10 cellular contexts compared by ENCODE assay signal in the genomic region with DNA sequence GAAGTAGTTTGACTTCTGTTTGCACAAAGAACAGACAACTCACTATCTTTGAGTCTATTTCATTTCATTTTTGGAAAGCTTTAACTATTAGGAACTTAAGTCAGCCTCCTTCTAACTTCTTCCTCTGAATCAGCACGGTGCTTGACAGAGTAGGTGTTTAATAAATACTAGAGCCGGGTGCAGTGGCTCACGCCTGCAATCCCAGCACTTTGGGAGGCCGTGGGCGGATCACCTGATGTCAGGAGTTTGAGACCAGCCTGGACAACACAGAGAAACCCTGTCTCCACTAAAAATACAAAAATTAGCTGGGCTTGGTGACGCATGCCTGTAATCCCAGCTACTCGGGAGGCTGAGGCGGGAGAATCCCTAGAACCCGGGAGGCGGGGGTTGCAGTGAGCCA. TPM values are rescaled to one million over a fixed set of nuclear protein-coding genes. Genes with fewer than 3 reads are reported as not detected.
DNase-seq lines count a peak whose midpoint lies in the region; ATAC-seq, FAIRE-seq and TF ChIP-seq lines count a peak whose summit lies in the region.
"Not testable (repeated sequence)": the region's sequence is repeated elsewhere in the genome, so short reads cannot be mapped to it uniquely, and the experiment has no call there.
"Had no signal": no experiment of that assay in that cellular context is flagged by ENCODE, and none has a peak within 500 bp of the region (broad histone marks: within the 10 kb centered on the region; RNA-seq: fewer than 3 reads in every experiment).

No MANE protein-coding gene starts in this region.

- H3K27me3 Mint-ChIP-seq in activated CD4-positive, alpha-beta T cell treated with anti-CD3 and anti-CD28 coated beads, Interleukin-2, amount 10 ng/mL, durations not matched to agents 24 days and 14 days; immature natural killer cell (ENCODE audit: low read depth in 3 of 3); stimulated activated naive CD8-positive, alpha-beta T cell treated with anti-CD3 and anti-CD28 coated beads, Interleukin-15, Interleukin-2, amounts not matched to agents 100 ng/mL and 50 ng/mL, for 24 hours: not testable (repeated sequence)

- H3K4me2 ChIP-seq in HCT116 (ENCODE audit: low read length); K562 (ENCODE audit: insufficient read depth, low read length): not testable (repeated sequence)

- not testable (repeated sequence) for H3K9me1 ChIP-seq in K562 (ENCODE audit: control insufficient read depth, insufficient read depth, low read length)

- not testable (repeated sequence) for TF ChIP-seq CTCF in HCT116 (IDR thresholded peaks at IDR 0.05 in 2 of 3, conservative IDR thresholded peaks at IDR 0.05 in 1 of 3; ENCODE audit: borderline replicate concordance in 1 of 3, insufficient read depth in 1 of 3, low read depth in 2 of 3, low read length in 2 of 3); K562 (IDR thresholded peaks at IDR 0.05 in 2 of 3, conservative IDR thresholded peaks at IDR 0.05 in 1 of 3; ENCODE audit: insufficient read depth in 2 of 3, low read depth in 1 of 3, low read length in 3 of 3); neutrophil (IDR thresholded peaks at IDR 0.05)

- not testable (repeated sequence) for H3K27ac ChIP-seq in HCT116 (ENCODE audit: low read depth, low read length); K562 (ENCODE audit: extremely low read depth, low read depth, low read length)
- H3K27ac ChIP-seq in neutrophil, result peak overlapping the region; percentile 21

- RAD21 ChIA-PET in HCT116 (lab: Charles Lee; ENCODE audit: low non-redundant PET in 1 of 2, low total read pairs in 2 of 2, uncharacterized antibody in 2 of 2, unreplicated experiment in 2 of 2), result not testable (repeated sequence)

- not testable (repeated sequence) for ATAC-seq in HCT116, K562

- H3K36me3 ChIP-seq in HCT116 (ENCODE audit: control insufficient read depth in 1 of 2, insufficient read depth in 2 of 2, low read length in 2 of 2); K562 (ENCODE audit: control insufficient read depth, insufficient read depth, low read length): not testable (repeated sequence)
- H3K36me3 ChIP-seq in neutrophil, result peaks cover 93% of the 10 kb centered on the region

- not testable (repeated sequence) for FAIRE-seq in K562 (lab: Jason Lieb, UNC)

- TF ChIP-seq RAD21 in HCT116 (IDR thresholded peaks at IDR 0.05; ENCODE audit: low read depth); K562 (CRISPR knock-in tag; conservative IDR thresholded peaks at IDR 0.05 in 1 of 2, IDR thresholded peaks at IDR 0.05 in 1 of 2): not testable (repeated sequence)

- DNase-seq in HCT116 (ENCODE audit: low read depth, low spot score); activated CD4-positive, alpha-beta T cell treated with anti-CD3 and anti-CD28 coated beads, Interleukin-2, amount 10 ng/mL, durations not matched to agents 24 days and 14 days; immature natural killer cell: not testable (repeated sequence)
- DNase-seq in NCI-H2227 treated with DMSO at 0.1 percent for 48 hours (lab: John Stamatoyannopoulos, UW), result peak; percentile 47
- DNase-seq in K562 (ENCODE audit: extremely low read depth in 1 of 4, low spot score in 3 of 4), result peak in 1 of 4 experiments; percentile 31

- CTCF ChIA-PET in HCT116 (lab: Charles Lee); K562 (lab: Yijun Ruan, JAX; ENCODE audit: low intra/inter-chr PET ratio): not testable (repeated sequence)

- peak overlapping the region; percentile 20 for H3K27ac Mint-ChIP-seq in activated CD4-positive, alpha-beta T cell treated with anti-CD3 and anti-CD28 coated beads, Interleukin-2, amount 10 ng/mL, durations not matched to agents 24 days and 14 days
- peak overlapping the region in 5 of 6 donors; percentile 45 to 73 (median 53) for H3K27ac Mint-ChIP-seq in immature natural killer cell
- peak overlapping the region; percentile 36 for H3K27ac Mint-ChIP-seq in stimulated activated naive CD8-positive, alpha-beta T cell treated with anti-CD3 and anti-CD28 coated beads, Interleukin-15, Interleukin-2, amounts not matched to agents 100 ng/mL and 50 ng/mL, for 24 hours

- H2AFZ ChIP-seq in HCT116 (ENCODE audit: low read depth, low read length, poor library complexity, severe bottlenecking) (peak overlapping the region; percentile 63), K562 (ENCODE audit: low read depth, low read length) (peak overlapping the region; percentile 64)

- not testable (repeated sequence) for H3K4me3 Mint-ChIP-seq in activated CD4-positive, alpha-beta T cell treated with anti-CD3 and anti-CD28 coated beads, Interleukin-2, amount 10 ng/mL, durations not matched to agents 24 days and 14 days; immature natural killer cell; stimulated activated naive CD8-positive, alpha-beta T cell treated with anti-CD3 and anti-CD28 coated beads, Interleukin-15, Interleukin-2, amounts not matched to agents 100 ng/mL and 50 ng/mL, for 24 hours

- peaks cover 48% of the 10 kb centered on the region for H3K36me3 Mint-ChIP-seq in activated CD4-positive, alpha-beta T cell treated with anti-CD3 and anti-CD28 coated beads, Interleukin-2, amount 10 ng/mL, durations not matched to agents 24 days and 14 days (ENCODE audit: low read depth)
- peaks cover 21 to 43% (median 32%) of the 10 kb centered on the region in 3 donors for H3K36me3 Mint-ChIP-seq in immature natural killer cell
- peaks cover 48% of the 10 kb centered on the region for H3K36me3 Mint-ChIP-seq in stimulated activated naive CD8-positive, alpha-beta T cell treated with anti-CD3 and anti-CD28 coated beads, Interleukin-15, Interleukin-2, amounts not matched to agents 100 ng/mL and 50 ng/mL, for 24 hours (ENCODE audit: low read depth)

- H3K9ac ChIP-seq in HCT116 (ENCODE audit: low read length); K562 (ENCODE audit: insufficient read depth in 1 of 2, low read depth in 2 of 2, low read length in 2 of 2): not testable (repeated sequence)

- in situ Hi-C loops in K562 (cut with MboI), result not testable (repeated sequence)

- BruUV-seq in HCT116 (replicated peaks; lab: Mats Ljungman, UMichigan); K562 (replicated peaks; lab: Mats Ljungman, UMichigan): not testable (repeated sequence)

- H3K9me2 ChIP-seq in HCT116 (ENCODE audit: insufficient read depth), result not testable (repeated sequence)

- not testable (repeated sequence) for H3K27me3 ChIP-seq in HCT116 (ENCODE audit: insufficient read depth, low read length); K562 (ENCODE audit: control insufficient read depth in 2 of 2, insufficient read depth in 2 of 2, low read length in 2 of 2); neutrophil

- H3K4me3 ChIP-seq in HCT116 (replicated peaks in 1 of 2; ENCODE audit: low read depth in 1 of 2, low read length in 2 of 2); K562; neutrophil (ENCODE audit: low read depth in 1 of 2, low read length in 1 of 2): not testable (repeated sequence)

- WGBS in K562 (ENCODE audit: insufficient coverage, low coverage, missing lambda C conversion rate), result 59% methylated on average over 10 of the region's 10 CpGs

- not testable (repeated sequence) for H3K9me3 ChIP-seq in HCT116 (ENCODE audit: control insufficient read depth in 1 of 2, insufficient read depth in 1 of 2, low read depth in 1 of 2, low read length in 2 of 2); K562 (replicated peaks; ENCODE audit: control insufficient read depth, insufficient read depth, low read depth, low read length); neutrophil

- not testable (repeated sequence) for H3K79me2 ChIP-seq in HCT116 (ENCODE audit: insufficient read depth, low read length); K562 (ENCODE audit: control insufficient read depth, insufficient read depth, low read length)

- H3K4me1 ChIP-seq in HCT116 (ENCODE audit: control insufficient read depth in 1 of 2, insufficient read depth in 2 of 2, low read length in 2 of 2); K562 (replicated peaks in 1 of 2; ENCODE audit: control insufficient read depth in 2 of 2, insufficient read depth in 2 of 2, low read length in 2 of 2); neutrophil (ENCODE audit: control insufficient read depth in 1 of 2, insufficient read depth in 1 of 2, low read depth in 1 of 2, low read length in 1 of 2): not testable (repeated sequence)

- not testable (repeated sequence) for TF ChIP-seq EP300 in K562 (IDR thresholded peaks at IDR 0.05; ENCODE audit: low read length)

- POLR2A ChIA-PET in HCT116 (lab: Charles Lee); K562 (lab: Yijun Ruan, JAX): not testable (repeated sequence)

- intact Hi-C loops in HCT116 (cut with micrococcal nuclease); activated CD4-positive, alpha-beta T cell treated with anti-CD3 and anti-CD28 coated beads, Interleukin-2, amount 10 ng/mL, durations not matched to agents 24 days and 14 days (cut with micrococcal nuclease); K562 (cut with micrococcal nuclease): not testable (repeated sequence)

- not testable (repeated sequence) for H3K9me3 Mint-ChIP-seq in activated CD4-positive, alpha-beta T cell treated with anti-CD3 and anti-CD28 coated beads, Interleukin-2, amount 10 ng/mL, durations not matched to agents 24 days and 14 days; immature natural killer cell; stimulated activated naive CD8-positive, alpha-beta T cell treated with anti-CD3 and anti-CD28 coated beads, Interleukin-15, Interleukin-2, amounts not matched to agents 100 ng/mL and 50 ng/mL, for 24 hours

- TF ChIP-seq POLR2A in HCT116 (IDR thresholded peaks at IDR 0.05; ENCODE audit: borderline replicate concordance, extremely low read depth, insufficient read depth, insufficient read length); K562 (conservative IDR thresholded peaks at IDR 0.05): not testable (repeated sequence)

- H3K4me1 Mint-ChIP-seq in activated CD4-positive, alpha-beta T cell treated with anti-CD3 and anti-CD28 coated beads, Interleukin-2, amount 10 ng/mL, durations not matched to agents 24 days and 14 days; stimulated activated naive CD8-positive, alpha-beta T cell treated with anti-CD3 and anti-CD28 coated beads, Interleukin-15, Interleukin-2, amounts not matched to agents 100 ng/mL and 50 ng/mL, for 24 hours (ENCODE audit: low read depth): not testable (repeated sequence)
- H3K4me1 Mint-ChIP-seq in immature natural killer cell, result peaks cover 23 to 31% of the 10 kb centered on the region in 2 donors

- H4K20me1 ChIP-seq in HCT116 (ENCODE audit: insufficient read depth); K562 (replicated peaks; ENCODE audit: control insufficient read depth, insufficient read depth, low read length): not testable (repeated sequence)

RNA-seq across cellular contexts. Expression of a gene that starts 23.2 kb away (rescaled TPM):
- total RNA-seq in HCT116 (2021; ENCODE audit: unreplicated experiment) (0.22 TPM), K562 (2014; rRNA removed) (0.20 TPM in 1 of 2 replicates, not detected in the other), K562 (2014; rRNA removed; fragmentation: Illumina TruSeq; extraction: Trizol) (0.18 and 0.38 TPM in 2 replicates), K562 (2015; rRNA removed; fragmentation: Illumina TruSeq; extraction: Trizol) (0.22 and 0.23 TPM in 2 replicates), K562 (2021) (0.29 and 0.45 TPM in 2 replicates)
- polyA plus RNA-seq in HCT116 (2012), result not detected in 2 replicates
- total RNA-seq in activated CD4-positive, alpha-beta T cell treated with anti-CD3 and anti-CD28 coated beads, Interleukin-2, amount 10 ng/mL, durations not matched to agents 24 days and 14 days, result 31.7 and 33.2 TPM in 2 replicates
- 0.19 and 0.76 TPM in 2 replicates for total RNA-seq in K562 (2011; cell fraction: chromatin; rRNA removed; ENCODE audit: low replicate concordance)
- not detected in 2 replicates for total RNA-seq in K562 (2011; cell fraction: nucleolus; rRNA removed)
- total RNA-seq in K562 (2011; cell fraction: nucleoplasm; rRNA removed), result not detected in 2 replicates
- polyA plus RNA-seq in K562 (2011; rRNA removed) (0.20 and 0.28 TPM in 2 replicates), K562 (2014; fragmentation: Illumina TruSeq; extraction: Trizol) (0.33 and 0.39 TPM in 2 replicates), K562 (2014; fragmentation: Nextera tagmentation; extraction: Ambion mirVana) (under 1 TPM; 0.04 to 0.11 TPM), K562 (2014; rRNA removed) (0.28 and 0.30 TPM in 2 replicates), immature natural killer cell (100 to 1,000 TPM; 353 to 582 (median 359) TPM)
- polyA plus RNA-seq in K562 (2011; cell fraction: cytosol; rRNA removed), result 0.18 and 0.22 TPM in 2 replicates
- 0.10 TPM in 2 replicates for polyA plus RNA-seq in K562 (2011; cell fraction: nucleus; rRNA removed)
- polyA plus RNA-seq in K562 (2012), result 0.58 and 0.82 TPM in 2 replicates
- 0.12 TPM in 1 of 2 replicates, not detected in the other for polyA minus RNA-seq in K562 (2011; rRNA and poly(A)+ RNA removed)
- polyA minus RNA-seq in K562 (2011; cell fraction: cytosol; rRNA and poly(A)+ RNA removed), result not detected in 2 replicates
- polyA minus RNA-seq in K562 (2011; cell fraction: nucleus; rRNA and poly(A)+ RNA removed), result not detected in 2 replicates
- total RNA-seq: H1, HepG2 had no signal
- polyA plus RNA-seq: H1, HepG2 had no signal

RNA-seq across cellular contexts. Expression of a gene that starts 30.6 kb away (rescaled TPM):
- total RNA-seq in HCT116 (2021; ENCODE audit: unreplicated experiment), result 39.9 TPM
- 59.9 and 72.7 TPM in 2 replicates for polyA plus RNA-seq in HCT116 (2012)
- 0.24 and 0.26 TPM in 2 replicates for total RNA-seq in activated CD4-positive, alpha-beta T cell treated with anti-CD3 and anti-CD28 coated beads, Interleukin-2, amount 10 ng/mL, durations not matched to agents 24 days and 14 days
- total RNA-seq in K562 (2011; cell fraction: chromatin; rRNA removed; ENCODE audit: low replicate concordance), result 33.1 and 42.1 TPM in 2 replicates
- 28.7 and 34.4 TPM in 2 replicates for total RNA-seq in K562 (2011; cell fraction: nucleolus; rRNA removed)
- 43.1 and 65.2 TPM in 2 replicates for total RNA-seq in K562 (2011; cell fraction: nucleoplasm; rRNA removed)
- 23.1 and 26.4 TPM in 2 replicates for total RNA-seq in K562 (2014; rRNA removed)
- total RNA-seq in K562 (2014; rRNA removed; fragmentation: Illumina TruSeq; extraction: Trizol), result 26.5 and 31.6 TPM in 2 replicates
- 24.9 and 25.3 TPM in 2 replicates for total RNA-seq in K562 (2015; rRNA removed; fragmentation: Illumina TruSeq; extraction: Trizol)
- total RNA-seq in K562 (2021), result 29.7 and 35.9 TPM in 2 replicates
- polyA plus RNA-seq in K562 (2011; rRNA removed), result 52.2 and 62.3 TPM in 2 replicates
- 47.6 and 61.5 TPM in 2 replicates for polyA plus RNA-seq in K562 (2011; cell fraction: cytosol; rRNA removed)
- 38.6 and 59.2 TPM in 2 replicates for polyA plus RNA-seq in K562 (2011; cell fraction: nucleus; rRNA removed)
- polyA plus RNA-seq in K562 (2012), result 40.6 and 110 TPM in 2 replicates
- 45.9 and 53.9 TPM in 2 replicates for polyA plus RNA-seq in K562 (2014; fragmentation: Illumina TruSeq; extraction: Trizol)
- 10 to 100 TPM; 26.0 to 29.9 TPM for polyA plus RNA-seq in K562 (2014; fragmentation: Nextera tagmentation; extraction: Ambion mirVana)
- 33.6 and 35.3 TPM in 2 replicates for polyA plus RNA-seq in K562 (2014; rRNA removed)
- polyA minus RNA-seq in K562 (2011; rRNA and poly(A)+ RNA removed), result 31.6 and 53.7 TPM in 2 replicates
- 14.2 and 22.0 TPM in 2 replicates for polyA minus RNA-seq in K562 (2011; cell fraction: cytosol; rRNA and poly(A)+ RNA removed)
- polyA minus RNA-seq in K562 (2011; cell fraction: nucleus; rRNA and poly(A)+ RNA removed), result 10.8 and 13.6 TPM in 2 replicates
- 10 to 100 TPM; 26.7 to 41.9 (median 34.6) TPM for polyA plus RNA-seq in immature natural killer cell

RNA-seq across cellular contexts. Expression of a gene that starts 45.7 kb away (rescaled TPM):
- total RNA-seq in HCT116 (2021; ENCODE audit: unreplicated experiment) (not detected), K562 (2014; rRNA removed) (not detected in 2 replicates), K562 (2014; rRNA removed; fragmentation: Illumina TruSeq; extraction: Trizol) (not detected in 2 replicates), K562 (2015; rRNA removed; fragmentation: Illumina TruSeq; extraction: Trizol) (not detected in 2 replicates), K562 (2021) (0.22 TPM in 1 of 2 replicates, not detected in the other)
- polyA plus RNA-seq in HCT116 (2012), result not detected in 2 replicates
- not detected in 2 replicates for total RNA-seq in activated CD4-positive, alpha-beta T cell treated with anti-CD3 and anti-CD28 coated beads, Interleukin-2, amount 10 ng/mL, durations not matched to agents 24 days and 14 days
- total RNA-seq in K562 (2011; cell fraction: chromatin; rRNA removed; ENCODE audit: low replicate concordance), result not detected in 2 replicates
- total RNA-seq in K562 (2011; cell fraction: nucleolus; rRNA removed), result not detected in 2 replicates
- not detected in 2 replicates for total RNA-seq in K562 (2011; cell fraction: nucleoplasm; rRNA removed)
- polyA plus RNA-seq in K562 (2011; rRNA removed) (not detected in 2 replicates), K562 (2014; fragmentation: Illumina TruSeq; extraction: Trizol) (not detected in 2 replicates), K562 (2014; fragmentation: Nextera tagmentation; extraction: Ambion mirVana) (under 1 TPM; 0.06 to 0.27 TPM), K562 (2014; rRNA removed) (not detected in 2 replicates), immature natural killer cell (under 1 TPM in 2 of 3 donors, not detected in 1; 0.37 to 1.00 TPM)
- polyA plus RNA-seq in K562 (2011; cell fraction: cytosol; rRNA removed), result not detected in 2 replicates
- not detected in 2 replicates for polyA plus RNA-seq in K562 (2011; cell fraction: nucleus; rRNA removed)
- polyA plus RNA-seq in K562 (2012), result 0.10 and 0.25 TPM in 2 replicates
- not detected in 2 replicates for polyA minus RNA-seq in K562 (2011; rRNA and poly(A)+ RNA removed)
- polyA minus RNA-seq in K562 (2011; cell fraction: cytosol; rRNA and poly(A)+ RNA removed), result not detected in 2 replicates
- polyA minus RNA-seq in K562 (2011; cell fraction: nucleus; rRNA and poly(A)+ RNA removed), result not detected in 2 replicates
- total RNA-seq: H1, HepG2 had no signal
- polyA plus RNA-seq: A549, HepG2 had no signal

Comparison
In these comparisons a context has a peak if more than half of its experiments do, and no peak if none do; other contexts are left out.
1. RNA of a gene that starts 23.2 kb away (total RNA-seq): 31.7 to 33.2 TPM in activated CD4-positive, alpha-beta T cell treated with anti-CD3 and anti-CD28 coated beads, Interleukin-2, amount 10 ng/mL, durations not matched to agents 24 days and 14 days; 0.22 TPM in HCT116 (single experiment) and 0.18 to 0.76 TPM in K562; every median in the first group is over 10 times any median in the second.
2. RNA of a gene that starts 30.6 kb away (total RNA-seq): 39.9 TPM in HCT116 (single experiment) and 23.1 to 65.2 TPM in K562; 0.24 to 0.26 TPM in activated CD4-positive, alpha-beta T cell treated with anti-CD3 and anti-CD28 coated beads, Interleukin-2, amount 10 ng/mL, durations not matched to agents 24 days and 14 days; every median in the first group is over 10 times any median in the second.
3. Peak in every context shown above with its lines, with median percentiles within 50 percentile points of each other: H3K27ac Mint-ChIP-seq.